In the genomic region with DNA sequence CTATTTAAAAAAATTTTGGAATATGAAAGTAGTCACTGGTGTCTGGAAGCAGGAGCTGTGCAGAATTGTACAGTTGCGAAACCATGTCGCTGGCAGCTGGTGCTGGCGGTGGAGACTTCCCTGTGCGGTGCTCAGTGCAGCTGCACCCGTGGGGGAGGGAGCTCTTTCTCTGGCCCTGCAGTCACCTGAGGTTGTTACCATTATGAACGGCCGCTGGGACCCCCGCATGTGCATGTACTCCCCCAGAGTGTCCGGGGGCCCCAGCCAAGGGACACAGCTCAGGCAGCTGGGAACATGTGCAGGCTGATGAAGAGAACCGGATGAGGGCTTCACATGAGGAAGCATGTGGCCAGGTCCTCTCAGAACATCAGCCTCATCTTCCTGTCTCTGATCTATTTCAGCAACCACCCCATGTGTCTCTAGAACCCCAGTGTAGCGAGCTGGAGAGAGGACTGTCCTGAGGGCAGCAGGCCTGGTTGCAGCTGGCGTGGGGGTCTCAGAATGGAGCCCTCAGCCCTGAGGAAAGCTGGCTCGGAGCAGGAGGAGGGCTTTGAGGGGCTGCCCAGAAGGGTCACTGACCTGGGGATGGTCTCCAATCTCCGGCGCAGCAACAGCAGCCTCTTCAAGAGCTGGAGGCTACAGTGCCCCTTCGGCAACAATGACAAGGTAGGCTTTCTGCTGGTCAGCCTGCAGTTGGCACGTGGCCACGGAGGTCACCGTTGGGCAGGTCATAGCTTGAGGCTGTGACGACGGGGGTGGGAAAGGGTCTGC, we compare ENCODE assay signal across 8 cellular contexts. TPM values are rescaled to one million over a fixed set of nuclear protein-coding genes. Genes with fewer than 3 reads are reported as not detected.
DNase-seq lines count a peak whose midpoint lies in the region; ATAC-seq and TF ChIP-seq lines count a peak whose summit lies in the region.

A gene (plus strand): TSS at position 422 of the 771 bp plus-strand sequence. CDS start 80 bp downstream, at position 502.

- peaks cover 0 to 42% (median 11%) of the 10 kb centered on the region in 4 donors for H3K4me1 ChIP-seq in stomach

- H3K9me3 ChIP-seq in stomach = no peaks in the 10 kb centered on the region

- peaks cover 0 to 6% (median 0%) of the 10 kb centered on the region in 4 donors for H3K36me3 ChIP-seq in stomach

- peaks cover 34% of the 10 kb centered on the region for H3K4me1 Mint-ChIP-seq in T-helper 2 cell treated with Interferon-gamma antibody and Interleukin-4, amounts not matched to agents 5 μg/mL and 100 μg/mL, for 36 hours (ENCODE audit: low read depth)

- H3K4me3 ChIP-seq in stomach = peak within 1 kb of the TSS in 3 of 4 donors; percentile 5 to 32 (median 21)

- peak within 1 kb of the TSS; percentile 14 to 83 (median 52) for H3K27ac ChIP-seq in stomach

- 54 to 69% (median 64%) methylated on average over 17 to 21 of the region's 21 CpGs for WGBS in stomach, 5 donors

- peaks cover 18% of the 10 kb centered on the region for H3K27me3 Mint-ChIP-seq in T-helper 2 cell treated with Interferon-gamma antibody and Interleukin-4, amounts not matched to agents 5 μg/mL and 100 μg/mL, for 36 hours (ENCODE audit: low read depth)

- H3K9me3 Mint-ChIP-seq in T-helper 2 cell treated with Interferon-gamma antibody and Interleukin-4, amounts not matched to agents 5 μg/mL and 100 μg/mL, for 36 hours = no peaks in the 10 kb centered on the region

- peak; percentile 56 for ATAC-seq in GM21447 (IDR thresholded peaks at IDR 0.05; ENCODE audit: unreplicated experiment)
- no peak for ATAC-seq in HG03378 (IDR thresholded peaks at IDR 0.05; ENCODE audit: unreplicated experiment)

- TF ChIP-seq POLR2A in stomach (IDR thresholded peaks at IDR 0.05) = no peak

- intact Hi-C loops in stomach (cut with DNase I; ENCODE audit: low total_unique reads) = loop anchor here (10.0 kb wide), 1 partner anchor 121 kb away; no protein-coding TSS in a partner anchor

- peaks cover 16 to 64% (median 36%) of the 10 kb centered on the region in 3 donors for H3K27me3 ChIP-seq in stomach

- TF ChIP-seq CTCF in stomach (IDR thresholded peaks at IDR 0.05) = no peak

- no peak for TF ChIP-seq EP300 in stomach (IDR thresholded peaks at IDR 0.05)

- H3K27ac Mint-ChIP-seq in T-helper 2 cell treated with Interferon-gamma antibody and Interleukin-4, amounts not matched to agents 5 μg/mL and 100 μg/mL, for 36 hours = peak within 1 kb of the TSS; percentile 73

- H3K36me3 Mint-ChIP-seq in T-helper 2 cell treated with Interferon-gamma antibody and Interleukin-4, amounts not matched to agents 5 μg/mL and 100 μg/mL, for 36 hours (ENCODE audit: low read depth) = peaks cover 24% of the 10 kb centered on the region

- DNase-seq in AG20443 (ENCODE audit: low spot score) (peak; percentile 55), globus pallidus (ENCODE audit: low spot score) (peak; percentile 49), stomach (peak; percentile 40), DMS79 treated with DMSO at 0.1 percent for 48 hours (lab: John Stamatoyannopoulos, UW) (no peak), D341Med (ENCODE audit: low spot score) (no peak)
- DNase-seq in T-helper 2 cell treated with Interferon-gamma antibody and Interleukin-4, amounts not matched to agents 5 μg/mL and 100 μg/mL, for 36 hours (ENCODE audit: low spot score) = no peak

- peak within 1 kb of the TSS; percentile 86 for H3K4me3 Mint-ChIP-seq in T-helper 2 cell treated with Interferon-gamma antibody and Interleukin-4, amounts not matched to agents 5 μg/mL and 100 μg/mL, for 36 hours

RNA-seq across cellular contexts. Expression of the gene that starts here (rescaled TPM):
- 10 to 100 TPM in 1 of 5 donors, 1 to 10 TPM in 4; 1.3 to 10.3 (median 3.5) TPM for total RNA-seq in stomach
- polyA plus RNA-seq in stomach = 1 to 10 TPM; 1.9 to 2.7 (median 1.9) TPM

Comparison
In these comparisons a context has a peak if more than half of its experiments do, and no peak if none do; other contexts are left out.
1. DNase-seq: peak in AG20443 (single experiment), globus pallidus (single experiment) and stomach (single experiment); none in T-helper 2 cell treated with Interferon-gamma antibody and Interleukin-4, amounts not matched to agents 5 μg/mL and 100 μg/mL, for 36 hours (single experiment), DMS79 treated with DMSO at 0.1 percent for 48 hours (single experiment) and D341Med (single experiment).